20 cellular contexts compared by ENCODE assay signal in genomic region chr4:97605927-97606326, GRCh38.
"Had no signal": no experiment of that assay in that cellular context is flagged by ENCODE, and none has a peak within 500 bp of the region (broad histone marks: within the 10 kb centered on the region; RNA-seq: fewer than 3 reads in every experiment).

No MANE protein-coding gene starts in this region.

- H3K4me3 ChIP-seq: MG63 had no signal

- H3K27ac ChIP-seq: HL-60, RWPE1 had no signal

- ATAC-seq: Panc1 had no signal

- H3K9me3 ChIP-seq: MG63, SK-N-SH had no signal

- H3K9ac ChIP-seq: SK-N-SH had no signal

- H3K36me3 ChIP-seq: MG63 had no signal

- H3K27me3 ChIP-seq: MG63 had no signal

- DNase-seq: KBM-7, MG63, NCI-H1092, NCI-H1436, NCI-H187, NCI-H2029, NCI-H2081 treated with DMSO at 0.1 percent for 48 hours, NCI-H2171, NCI-H226, NCI-H446, NCI-H510A, NCI-H524 treated with DMSO at 0.1 percent for 48 hours, NCI-H69, NCI-H774, SHP77, SK-N-SH, SW 1271 had no signal
